Comparison of ENCODE assay signal across 23 cellular contexts in genomic region chr12:132204822-132205270, GRCh38.
DNase-seq lines count a peak whose midpoint lies in the region; ATAC-seq and TF ChIP-seq lines count a peak whose summit lies in the region.
"Had no signal": no experiment of that assay in that cellular context is flagged by ENCODE, and none has a peak within 500 bp of the region (broad histone marks: within the 10 kb centered on the region; RNA-seq: fewer than 3 reads in every experiment).

No MANE protein-coding gene starts in this region.

- no peak overlapping the region for H3K9ac ChIP-seq in neural progenitor cell

- H3K36me3 Mint-ChIP-seq in neural progenitor cell (no peaks in the 10 kb centered on the region), endothelial cell (ENCODE audit: low read depth, unreplicated experiment) (no peaks in the 10 kb centered on the region)
- H3K36me3 Mint-ChIP-seq: activated CD4-positive, alpha-beta memory T cell treated with anti-CD3 and anti-CD28 coated beads for 36 hours; natural killer cell treated with Interleukin-12 subunit alpha and Interleukin-12 subunit beta and Interleukin-15 and Interleukin-18, amount 100 ng/mL, for 72 hours had no signal

- H3K27me3 ChIP-seq in neural progenitor cell (peaks cover 98% of the 10 kb centered on the region), thyroid gland (no peaks in the 10 kb centered on the region)

- H3K27ac ChIP-seq in coronary artery (no peak overlapping the region), neural progenitor cell (no peak overlapping the region), thyroid gland (peak overlapping the region in 1 of 3 donors; percentile 78)
- H3K27ac ChIP-seq: psoas muscle, RWPE1, stomach had no signal

- H3K27ac Mint-ChIP-seq in stimulated activated naive CD8-positive, alpha-beta T cell treated with anti-CD3 and anti-CD28 coated beads, Interleukin-15, amount 100 ng/mL, for 72 hours, result no peak overlapping the region
- H3K27ac Mint-ChIP-seq in neural progenitor cell (no peak overlapping the region), endothelial cell (ENCODE audit: unreplicated experiment) (no peak overlapping the region)
- H3K27ac Mint-ChIP-seq: activated B cell treated with CpG ODN at 0.5 μM for 24 hours; activated CD4-positive, alpha-beta memory T cell treated with anti-CD3 and anti-CD28 coated beads for 36 hours; natural killer cell treated with Interleukin-12 subunit alpha and Interleukin-12 subunit beta and Interleukin-15 and Interleukin-18, amount 100 ng/mL, for 72 hours had no signal

- ATAC-seq in stimulated activated naive CD8-positive, alpha-beta T cell treated with anti-CD3 and anti-CD28 coated beads, Interleukin-15, amount 100 ng/mL, for 72 hours, result peak; percentile 6
- no peak for ATAC-seq in stimulated activated naive CD8-positive, alpha-beta T cell treated with anti-CD3 and anti-CD28 coated beads, Interleukin-15, Interleukin-2, amounts not matched to agents 100 U/mL and 50 U/mL, for 24 hours
- no peak for ATAC-seq in HG03457 (IDR thresholded peaks at IDR 0.05; ENCODE audit: unreplicated experiment)
- no peak for ATAC-seq in HG02885 (IDR thresholded peaks at IDR 0.05; ENCODE audit: poor library complexity, unreplicated experiment)
- ATAC-seq: K562; natural killer cell treated with Interleukin-12 subunit alpha and Interleukin-12 subunit beta and Interleukin-15 and Interleukin-18, amount 100 ng/mL, for 72 hours had no signal

- H3K4me1 ChIP-seq in neural progenitor cell (peaks cover 8% of the 10 kb centered on the region), thyroid gland (peaks cover 10 to 18% of the 10 kb centered on the region in 2 donors)
- H3K4me1 ChIP-seq: psoas muscle had no signal

- intact Hi-C loops in thyroid gland (cut with DNase I), result no loop called here

- 59 to 67% methylated on average over 15 to 19 of the region's 19 CpGs for WGBS in thyroid gland, 2 donors

- no peaks in the 10 kb centered on the region for H3K9me3 Mint-ChIP-seq in stimulated activated naive CD8-positive, alpha-beta T cell treated with anti-CD3 and anti-CD28 coated beads, Interleukin-15, amount 100 ng/mL, for 72 hours
- H3K9me3 Mint-ChIP-seq in neural progenitor cell (peaks cover 3% of the 10 kb centered on the region), endothelial cell (ENCODE audit: unreplicated experiment) (no peaks in the 10 kb centered on the region)
- H3K9me3 Mint-ChIP-seq: activated B cell treated with CpG ODN at 0.5 μM for 24 hours; activated CD4-positive, alpha-beta memory T cell treated with anti-CD3 and anti-CD28 coated beads for 36 hours; natural killer cell treated with Interleukin-12 subunit alpha and Interleukin-12 subunit beta and Interleukin-15 and Interleukin-18, amount 100 ng/mL, for 72 hours had no signal

- no peak for DNase-seq in stimulated activated naive CD8-positive, alpha-beta T cell treated with anti-CD3 and anti-CD28 coated beads, Interleukin-15, amount 100 ng/mL, for 72 hours
- DNase-seq in stimulated activated naive CD8-positive, alpha-beta T cell treated with anti-CD3 and anti-CD28 coated beads, Interleukin-15, Interleukin-2, amounts not matched to agents 100 U/mL and 50 U/mL, for 24 hours, result no peak
- DNase-seq in coronary artery (ENCODE audit: low spot score) (no peak), neural progenitor cell (ENCODE audit: low spot score) (no peak), thyroid gland (no peak), endothelial cell (ENCODE audit: low spot score) (no peak)
- DNase-seq: activated B cell treated with CpG ODN at 0.5 μM for 24 hours; activated CD4-positive, alpha-beta memory T cell treated with anti-CD3 and anti-CD28 coated beads for 36 hours; activated gamma-delta T cell treated with Interleukin-2 at 50 U/mL for 16 hours; cortex of kidney; GOT3; left cardiac atrium; MG63; NCI-H1417 treated with DMSO at 0.1 percent for 48 hours; NCI-H2171 treated with DMSO at 0.1 percent for 48 hours; psoas muscle; stimulated activated CD4-positive, alpha-beta T cell treated with anti-CD3 and anti-CD28 coated beads, Interleukin-4, amount 100 ng/mL, for 24 hours; stomach had no signal

- H3K36me3 ChIP-seq in neural progenitor cell (no peaks in the 10 kb centered on the region), thyroid gland (no peaks in the 10 kb centered on the region)
- H3K36me3 ChIP-seq: MG63 had no signal

- H3K4me3 ChIP-seq in coronary artery (peak overlapping the region; percentile 64), neural progenitor cell (peak overlapping the region; percentile 31), thyroid gland (replicated peaks in 1 of 3) (no peak overlapping the region)
- H3K4me3 ChIP-seq: K562, MG63 had no signal

- H3K4me1 Mint-ChIP-seq in stimulated activated naive CD8-positive, alpha-beta T cell treated with anti-CD3 and anti-CD28 coated beads, Interleukin-15, amount 100 ng/mL, for 72 hours, result peaks cover 22% of the 10 kb centered on the region
- H3K4me1 Mint-ChIP-seq in neural progenitor cell (peaks cover 16% of the 10 kb centered on the region), endothelial cell (ENCODE audit: unreplicated experiment) (no peaks in the 10 kb centered on the region)

- H4K20me1 ChIP-seq in neural progenitor cell (ENCODE audit: low read depth), result no peaks in the 10 kb centered on the region

- no peaks in the 10 kb centered on the region for H3K79me2 ChIP-seq in neural progenitor cell (ENCODE audit: low read depth)

- no peak overlapping the region for H2AFZ ChIP-seq in neural progenitor cell (replicated peaks)

- TF ChIP-seq CTCF in coronary artery (IDR thresholded peaks at IDR 0.05) (no peak), neural progenitor cell (IDR thresholded peaks at IDR 0.05) (no peak), thyroid gland (IDR thresholded peaks at IDR 0.05) (no peak), endothelial cell (IDR thresholded peaks at IDR 0.05; ENCODE audit: unreplicated experiment) (no peak)

- no peak overlapping the region for H3K4me3 Mint-ChIP-seq in stimulated activated naive CD8-positive, alpha-beta T cell treated with anti-CD3 and anti-CD28 coated beads, Interleukin-15, amount 100 ng/mL, for 72 hours
- H3K4me3 Mint-ChIP-seq in neural progenitor cell (no peak overlapping the region), endothelial cell (ENCODE audit: unreplicated experiment) (no peak overlapping the region)
- H3K4me3 Mint-ChIP-seq: activated B cell treated with CpG ODN at 0.5 μM for 24 hours; activated CD4-positive, alpha-beta memory T cell treated with anti-CD3 and anti-CD28 coated beads for 36 hours; natural killer cell treated with Interleukin-12 subunit alpha and Interleukin-12 subunit beta and Interleukin-15 and Interleukin-18, amount 100 ng/mL, for 72 hours had no signal

- peaks cover 56% of the 10 kb centered on the region for H3K27me3 Mint-ChIP-seq in stimulated activated naive CD8-positive, alpha-beta T cell treated with anti-CD3 and anti-CD28 coated beads, Interleukin-15, amount 100 ng/mL, for 72 hours
- H3K27me3 Mint-ChIP-seq in neural progenitor cell (ENCODE audit: insufficient read depth, low read depth) (peaks cover 59% of the 10 kb centered on the region), endothelial cell (ENCODE audit: unreplicated experiment) (peaks cover 8% of the 10 kb centered on the region)

- H3F3A ChIP-seq in neural progenitor cell (ENCODE audit: low read depth), result no peaks in the 10 kb centered on the region

- peak overlapping the region; percentile 70 for H3K4me2 ChIP-seq in neural progenitor cell

- TF ChIP-seq POLR2A in thyroid gland (IDR thresholded peaks at IDR 0.05), result no peak

- H3K9me3 ChIP-seq in neural progenitor cell (ENCODE audit: low read depth) (no peaks in the 10 kb centered on the region), thyroid gland (no peaks in the 10 kb centered on the region)
- H3K9me3 ChIP-seq: MG63, psoas muscle had no signal

Comparison
In these comparisons a context has a peak if more than half of its experiments do, and no peak if none do; other contexts are left out.
1. H3K4me3 ChIP-seq: peak in coronary artery (single experiment) and neural progenitor cell (single experiment); none in thyroid gland (0 of 3).